In genomic region chr4:159146007-159146330, GRCh38 we compare ENCODE assay signal across 17 cellular contexts.
"Had no signal": no experiment of that assay in that cellular context is flagged by ENCODE, and none has a peak within 500 bp of the region (broad histone marks: within the 10 kb centered on the region; RNA-seq: fewer than 3 reads in every experiment).

No MANE protein-coding gene starts in this region.

- H3K9me3 Mint-ChIP-seq: activated CD4-positive, alpha-beta memory T cell treated with anti-CD3 and anti-CD28 coated beads, Interleukin-2, amount 10 ng/mL, durations not matched to agents 7 days and 5 days; activated T-cell treated with anti-CD3 and anti-CD28 coated beads, Interleukin-2, amount 50 U/mL, for 4 hours; central memory CD8-positive, alpha-beta T cell; naive thymus-derived CD4-positive, alpha-beta T cell had no signal

- ATAC-seq: activated T-cell treated with anti-CD3 and anti-CD28 coated beads, Interleukin-2, amount 50 U/mL, for 4 hours; mucosa of descending colon; naive thymus-derived CD4-positive, alpha-beta T cell; T-helper 17 cell had no signal

- H3K27ac ChIP-seq: epithelial cell of prostate, hepatocyte, left ventricle myocardium inferior, transverse colon had no signal

- H3K4me3 ChIP-seq: hepatocyte, left ventricle myocardium inferior, mucosa of descending colon, transverse colon had no signal

- H3K9me3 ChIP-seq: left ventricle myocardium inferior, mucosa of descending colon, transverse colon had no signal

- H3K4me1 Mint-ChIP-seq: activated CD4-positive, alpha-beta memory T cell treated with anti-CD3 and anti-CD28 coated beads, Interleukin-2, amount 10 ng/mL, durations not matched to agents 7 days and 5 days had no signal

- H3K27ac Mint-ChIP-seq: activated CD4-positive, alpha-beta memory T cell treated with anti-CD3 and anti-CD28 coated beads, Interleukin-2, amount 10 ng/mL, durations not matched to agents 7 days and 5 days; T-helper 17 cell had no signal

- H3K27me3 Mint-ChIP-seq: activated CD4-positive, alpha-beta memory T cell treated with anti-CD3 and anti-CD28 coated beads, Interleukin-2, amount 10 ng/mL, durations not matched to agents 7 days and 5 days; central memory CD8-positive, alpha-beta T cell; naive thymus-derived CD4-positive, alpha-beta T cell; T-helper 17 cell had no signal

- H2AFZ ChIP-seq: hepatocyte had no signal

- H3K36me3 Mint-ChIP-seq: naive thymus-derived CD4-positive, alpha-beta T cell had no signal

- H3K27me3 ChIP-seq: hepatocyte, transverse colon had no signal

- DNase-seq: activated CD4-positive, alpha-beta memory T cell treated with anti-CD3 and anti-CD28 coated beads, Interleukin-2, amount 10 ng/mL, durations not matched to agents 7 days and 5 days; activated CD4-positive, alpha-beta T cell treated with anti-CD3 and anti-CD28 coated beads for 4 hours; activated effector memory CD4-positive, alpha-beta T cell treated with Interleukin-2 at 50 U/mL for 16 hours; activated naive CD4-positive, alpha-beta T cell treated with anti-CD3 and anti-CD28 coated beads, Interleukin-2, amount 50 U/mL, for 16 hours; activated T-cell treated with anti-CD3 and anti-CD28 coated beads, Interleukin-2, amount 50 U/mL, for 4 hours; amniotic stem cell; effector CD8-positive, alpha-beta T cell; left ventricle myocardium inferior; mucosa of descending colon; naive thymus-derived CD4-positive, alpha-beta T cell; stimulated activated CD4-positive, alpha-beta T cell treated with anti-CD3 and anti-CD28 coated beads, Interleukin-2, amount 100 ng/mL, for 48 hours; stimulated activated naive CD4-positive, alpha-beta T cell; T-helper 17 cell; transverse colon had no signal

- H3K36me3 ChIP-seq: left ventricle myocardium inferior, transverse colon had no signal

- H3K4me2 ChIP-seq: hepatocyte had no signal

- H3K4me3 Mint-ChIP-seq: activated CD4-positive, alpha-beta memory T cell treated with anti-CD3 and anti-CD28 coated beads, Interleukin-2, amount 10 ng/mL, durations not matched to agents 7 days and 5 days; activated T-cell treated with anti-CD3 and anti-CD28 coated beads, Interleukin-2, amount 50 U/mL, for 4 hours; central memory CD8-positive, alpha-beta T cell; naive thymus-derived CD4-positive, alpha-beta T cell; T-helper 17 cell had no signal
